Comparison of ENCODE assay signal across 7 cellular contexts in genomic region chr16:57600048-57600835, GRCh38. TPM values are rescaled to one million over a fixed set of nuclear protein-coding genes. Genes with fewer than 3 reads are reported as not detected.
DNase-seq lines count a peak whose midpoint lies in the region; ATAC-seq, FAIRE-seq and TF ChIP-seq lines count a peak whose summit lies in the region.

No MANE protein-coding gene starts in this region.

- peak; percentile 61 for FAIRE-seq in urothelium cell line (lab: Jason Lieb, UNC)

- peaks cover 9% of the 10 kb centered on the region; the same call in 1 of the 2 replicates for H3K27me3 ChIP-seq in SJCRH30

- H3K9me3 Mint-ChIP-seq in memory B cell: peaks cover 7% of the 10 kb centered on the region

- ATAC-seq in HG02798 (IDR thresholded peaks at IDR 0.05; ENCODE audit: poor library complexity, unreplicated experiment) (peak; percentile 43), memory B cell (ENCODE audit: low read depth) (peak; percentile 62), HG03025 (IDR thresholded peaks at IDR 0.05; ENCODE audit: low FRiP score, unreplicated experiment) (no peak)

- H3K4me1 Mint-ChIP-seq in memory B cell: peaks cover 7% of the 10 kb centered on the region

- no peak overlapping the region for H3K27ac Mint-ChIP-seq in memory B cell

- TF ChIP-seq CTCF in coronary artery (IDR thresholded peaks at IDR 0.05): no peak

- no peaks in the 10 kb centered on the region for H3K9me3 ChIP-seq in SJCRH30 (replicated peaks)

- 0 out of 2 replicates have a peak, but pooled peaks cover 4% of the 10 kb centered on the region for H3K4me1 ChIP-seq in SJCRH30

- no peak overlapping the region for H3K4me3 Mint-ChIP-seq in memory B cell

- peaks cover 7% of the 10 kb centered on the region for H3K27me3 Mint-ChIP-seq in memory B cell

- peaks cover 4% of the 10 kb centered on the region for H3K36me3 Mint-ChIP-seq in memory B cell

- peak; percentile 82 for DNase-seq in ELF-1 (ENCODE audit: low read depth, low spot score)
- peak; percentile 29 to 37 for DNase-seq in SJCRH30
- DNase-seq in coronary artery (ENCODE audit: low spot score): peak; percentile 69
- peak in 1 of 2 donors; percentile 25 for DNase-seq in memory B cell (ENCODE audit: low spot score in 2 of 2)
- peak; percentile 77 for DNase-seq in urothelium cell line (ENCODE audit: low spot score)

- H3K4me3 ChIP-seq in SJCRH30 (no peak overlapping the region), coronary artery (no peak overlapping the region)

- H3K27ac ChIP-seq in SJCRH30: no peak overlapping the region
- no peak overlapping the region for H3K27ac ChIP-seq in coronary artery

- no peaks in the 10 kb centered on the region for H3K36me3 ChIP-seq in SJCRH30

RNA-seq across cellular contexts. Expression of gene ADGRG1, which starts 28.2 kb away (rescaled TPM):
- 0.32 and 0.53 TPM in 2 replicates for total RNA-seq in SJCRH30 (2014; rRNA removed; shearing (Covaris generic))

RNA-seq across cellular contexts. Expression of gene ADGRG5, which starts 57.8 kb away (rescaled TPM):
- total RNA-seq in SJCRH30 (2014; rRNA removed; shearing (Covaris generic)): not detected in 2 replicates
